In the genomic region with DNA sequence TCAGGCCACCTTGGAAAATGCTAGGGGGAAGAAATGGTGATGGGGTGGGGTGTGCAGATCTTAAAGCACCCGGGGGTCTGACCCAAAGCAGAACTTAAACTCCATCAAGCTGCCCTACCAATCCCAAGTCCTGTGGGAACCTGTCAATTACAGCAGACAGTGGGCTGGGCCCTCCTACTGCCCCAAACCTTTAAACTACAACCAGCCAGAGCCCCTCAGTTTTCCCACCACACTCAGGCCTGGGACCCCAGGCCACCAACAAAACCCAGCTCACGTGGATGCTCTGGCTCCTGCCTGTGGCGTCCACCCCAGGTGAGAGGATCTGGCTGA, we compare ENCODE assay signal across 9 cellular contexts. TPM values are rescaled to one million over a fixed set of nuclear protein-coding genes. Genes with fewer than 3 reads are reported as not detected.
A peak's percentile ranks its signal among the peaks of the same experiment; 100 is the strongest.
DNase-seq lines count a peak whose midpoint lies in the region; ATAC-seq and TF ChIP-seq lines count a peak whose summit lies in the region.
"Had no signal": no experiment of that assay in that cellular context is flagged by ENCODE, and none has a peak within 500 bp of the region (broad histone marks: within the 10 kb centered on the region; RNA-seq: fewer than 3 reads in every experiment).

No MANE protein-coding gene starts in this region.

- peaks cover 7% of the 10 kb centered on the region for H3K27me3 Mint-ChIP-seq in stimulated activated naive CD8-positive, alpha-beta T cell treated with anti-CD3 and anti-CD28 coated beads, Interleukin-15, Interleukin-2, amounts not matched to agents 100 ng/mL and 50 ng/mL, for 24 hours
- peaks cover 0 to 3% of the 10 kb centered on the region in 2 donors for H3K27me3 Mint-ChIP-seq in natural killer cell (ENCODE audit: low read depth in 2 of 2)

- H3K4me3 ChIP-seq in vagina = peak overlapping the region in 1 of 2 donors; percentile 48

- peaks cover 35% of the 10 kb centered on the region for H3K4me1 Mint-ChIP-seq in stimulated activated naive CD8-positive, alpha-beta T cell treated with anti-CD3 and anti-CD28 coated beads, Interleukin-15, Interleukin-2, amounts not matched to agents 100 ng/mL and 50 ng/mL, for 24 hours (ENCODE audit: low read depth)
- peaks cover 19 to 29% of the 10 kb centered on the region in 2 donors for H3K4me1 Mint-ChIP-seq in natural killer cell

- H3K36me3 ChIP-seq in vagina = no peaks in the 10 kb centered on the region

- ATAC-seq in stimulated activated naive CD8-positive, alpha-beta T cell treated with anti-CD3 and anti-CD28 coated beads, Interleukin-15, Interleukin-2, amounts not matched to agents 100 U/mL and 50 U/mL, for 24 hours = no peak
- ATAC-seq in natural killer cell = no peak

- intact Hi-C loops in natural killer cell (cut with micrococcal nuclease) (no loop called here), vagina (cut with DNase I) (loop anchor here (5.0 kb wide), 1 partner anchor 35 kb away; no protein-coding TSS in a partner anchor)

- peaks cover 52% of the 10 kb centered on the region for H3K4me1 ChIP-seq in vagina

- H3K27me3 ChIP-seq in vagina = no peaks in the 10 kb centered on the region

- H3K27ac ChIP-seq in cingulate gyrus (ENCODE audit: low read depth, low read length) (peak overlapping the region; percentile 55), vagina (peak overlapping the region; percentile 93)

- peak overlapping the region; percentile 89 for H3K27ac Mint-ChIP-seq in stimulated activated naive CD8-positive, alpha-beta T cell treated with anti-CD3 and anti-CD28 coated beads, Interleukin-15, Interleukin-2, amounts not matched to agents 100 ng/mL and 50 ng/mL, for 24 hours
- peak overlapping the region; percentile 57 to 92 for H3K27ac Mint-ChIP-seq in natural killer cell

- DNase-seq in stimulated activated naive CD8-positive, alpha-beta T cell treated with anti-CD3 and anti-CD28 coated beads, Interleukin-15, Interleukin-2, amounts not matched to agents 100 U/mL and 50 U/mL, for 24 hours = no peak
- DNase-seq in natural killer cell = no peak
- no peak for DNase-seq in vagina (ENCODE audit: extremely low spot score in 2 of 2)
- DNase-seq in islet precursor cell = no peak
- DNase-seq in medulla oblongata (ENCODE audit: extremely low spot score) = no peak
- DNase-seq in HCEC 1CT = no peak
- DNase-seq: foreskin fibroblast had no signal

- H3K9me3 ChIP-seq in vagina = no peaks in the 10 kb centered on the region

- TF ChIP-seq CTCF in natural killer cell (IDR thresholded peaks at IDR 0.05) (no peak), vagina (IDR thresholded peaks at IDR 0.05) (no peak)

- peak overlapping the region; percentile 80 for H3K4me3 Mint-ChIP-seq in stimulated activated naive CD8-positive, alpha-beta T cell treated with anti-CD3 and anti-CD28 coated beads, Interleukin-15, Interleukin-2, amounts not matched to agents 100 ng/mL and 50 ng/mL, for 24 hours
- H3K4me3 Mint-ChIP-seq in natural killer cell = peak overlapping the region; percentile 92

- no peaks in the 10 kb centered on the region for H3K36me3 Mint-ChIP-seq in stimulated activated naive CD8-positive, alpha-beta T cell treated with anti-CD3 and anti-CD28 coated beads, Interleukin-15, Interleukin-2, amounts not matched to agents 100 ng/mL and 50 ng/mL, for 24 hours (ENCODE audit: low read depth)
- no peaks in the 10 kb centered on the region for H3K36me3 Mint-ChIP-seq in natural killer cell

- TF ChIP-seq POLR2A in vagina (IDR thresholded peaks at IDR 0.05) = no peak

- no peaks in the 10 kb centered on the region for H3K9me3 Mint-ChIP-seq in stimulated activated naive CD8-positive, alpha-beta T cell treated with anti-CD3 and anti-CD28 coated beads, Interleukin-15, Interleukin-2, amounts not matched to agents 100 ng/mL and 50 ng/mL, for 24 hours
- no peaks in the 10 kb centered on the region for H3K9me3 Mint-ChIP-seq in natural killer cell

RNA-seq across cellular contexts. Expression of a gene that starts 2.7 kb away (rescaled TPM):
- total RNA-seq in natural killer cell = 100 to 1,000 TPM; 110 to 117 (median 115) TPM
- 70.7 TPM for total RNA-seq in vagina
